Comparison of ENCODE assay signal across 1 cellular context in genomic region chr2:729363-729762, GRCh38.
TF ChIP-seq lines count a peak whose summit lies in the region.

No MANE protein-coding gene starts in this region.

TF ChIP-seq in H1, 55 proteins besides CTCF, POLR2A, EP300 and RAD21:
- TF ChIP-seq SUZ12 (IDR thresholded peaks at IDR 0.05; ENCODE audit: low read length): no peak
- 0 out of 2 replicates have a peak, but pooled peaks have one; percentile 53 for TF ChIP-seq TAF1 (IDR thresholded peaks at IDR 0.05; ENCODE audit: low read depth, low read length)
- TF ChIP-seq BCL11A (IDR thresholded peaks at IDR 0.05; ENCODE audit: low read depth in 2 of 2, low read length in 2 of 2): peak in 1 of 2 experiments; percentile 51
- TF ChIP-seq CHD7 (IDR thresholded peaks at IDR 0.05; ENCODE audit: insufficient replicate concordance, low read length): peak; percentile 46
- TF ChIP-seq SP1 (IDR thresholded peaks at IDR 0.05; ENCODE audit: low read depth, low read length): peak; percentile 80
- TF ChIP-seq TAF7 (optimal IDR thresholded peaks at IDR 0.05; ENCODE audit: borderline replicate concordance, low read depth, low read length): peak; percentile 44
- no peak for TF ChIP-seq USF2 (IDR thresholded peaks at IDR 0.05; ENCODE audit: low read length)
- TF ChIP-seq TBP (IDR thresholded peaks at IDR 0.05; ENCODE audit: low read depth, low read length): peak; percentile 70
- peak; percentile 72 for TF ChIP-seq NANOG (IDR thresholded peaks at IDR 0.05; ENCODE audit: insufficient read depth, low read depth, low read length, poor library complexity, severe bottlenecking)
- peak; percentile 95 for TF ChIP-seq POU5F1 (IDR thresholded peaks at IDR 0.05; ENCODE audit: low read depth, low read length)
TF ChIP-seq in H1: peak in this region for 8.
